In genomic region chr19:1756264-1756663, GRCh38 we compare ENCODE assay signal across 35 cellular contexts. TPM values are rescaled to one million over a fixed set of nuclear protein-coding genes. Genes with fewer than 3 reads are reported as not detected.
DNase-seq lines count a peak whose midpoint lies in the region; TF ChIP-seq lines count a peak whose summit lies in the region.
"Had no signal": no experiment of that assay in that cellular context is flagged by ENCODE, and none has a peak within 500 bp of the region (broad histone marks: within the 10 kb centered on the region; RNA-seq: fewer than 3 reads in every experiment).

No MANE protein-coding gene starts in this region.

- H3K4me3 Mint-ChIP-seq in Calu3 (ENCODE audit: low read depth, unreplicated experiment) = peak overlapping the region; percentile 80

- H3K27ac Mint-ChIP-seq in Calu3 (ENCODE audit: unreplicated experiment) = peak overlapping the region; percentile 74
- H3K27ac Mint-ChIP-seq: CD4-positive, alpha-beta T cell; H9; immature natural killer cell had no signal

- no peak overlapping the region for H3K4me2 ChIP-seq in neural cell (ENCODE audit: low read length)

- no peaks in the 10 kb centered on the region for H3F3A ChIP-seq in neural cell (ENCODE audit: insufficient read depth, low read length, poor library complexity, severe bottlenecking)

- peaks cover 9% of the 10 kb centered on the region for H3K4me1 Mint-ChIP-seq in Calu3 (ENCODE audit: low read depth, unreplicated experiment)

- H3K4me3 ChIP-seq in neural cell (ENCODE audit: low read length) = peak overlapping the region; percentile 62
- no peak overlapping the region for H3K4me3 ChIP-seq in foreskin fibroblast (ENCODE audit: low read depth in 1 of 2, low read length in 2 of 2)
- H3K4me3 ChIP-seq: ascending aorta, esophagus muscularis mucosa, hepatocyte, MG63, testis, vagina had no signal

- no peaks in the 10 kb centered on the region for H3K9me3 ChIP-seq in neural cell (ENCODE audit: low read length)
- H3K9me3 ChIP-seq: ascending aorta, esophagus muscularis mucosa, MG63, testis, vagina had no signal

- H3K9me2 ChIP-seq in neural cell (ENCODE audit: insufficient read depth, low read length) = no peaks in the 10 kb centered on the region

- no peaks in the 10 kb centered on the region for H3K79me2 ChIP-seq in neural cell (replicated peaks; ENCODE audit: insufficient read depth, low read length)
- H3K79me2 ChIP-seq: hepatocyte had no signal

- TF ChIP-seq CTCF in Calu3 (IDR thresholded peaks at IDR 0.05; ENCODE audit: unreplicated experiment) = no peak
- no peak for TF ChIP-seq CTCF in neural cell (IDR thresholded peaks at IDR 0.05; ENCODE audit: poor library complexity, severe bottlenecking)
- TF ChIP-seq CTCF in foreskin fibroblast (IDR thresholded peaks at IDR 0.05; ENCODE audit: low read depth, low read length) = no peak

- peaks cover 67% of the 10 kb centered on the region for H3K36me3 Mint-ChIP-seq in Calu3 (ENCODE audit: insufficient read depth, unreplicated experiment)
- H3K36me3 Mint-ChIP-seq: immature natural killer cell had no signal

- CTCF ChIA-PET in Calu3 (lab: Charles Lee) = interaction anchor here (0.7 to 1.2 kb wide), 2 partner anchors 10 to 267 kb away, joined by 3 read pairs; no protein-coding TSS in a partner anchor

- H3K36me3 ChIP-seq in neural cell (ENCODE audit: insufficient read depth, low read length) = no peaks in the 10 kb centered on the region
- H3K36me3 ChIP-seq: ascending aorta, esophagus muscularis mucosa, MG63, vagina had no signal

- intact Hi-C loops in Calu3 (cut with micrococcal nuclease; ENCODE audit: unreplicated experiment) = loop anchor here (5.0 kb wide), 1 partner anchor 79 kb away; no protein-coding TSS in a partner anchor

- no peak for TF ChIP-seq EP300 in neural cell (conservative IDR thresholded peaks at IDR 0.05; ENCODE audit: poor library complexity, severe bottlenecking)

- no peak overlapping the region for H2AFZ ChIP-seq in neural cell (ENCODE audit: low read depth, low read length)
- H2AFZ ChIP-seq: hepatocyte had no signal

- no peaks in the 10 kb centered on the region for H3K9me3 Mint-ChIP-seq in Calu3 (ENCODE audit: low read depth, unreplicated experiment)
- H3K9me3 Mint-ChIP-seq: activated naive CD8-positive, alpha-beta T cell treated with anti-CD3 and anti-CD28 coated beads, Interleukin-2, amount 10 ng/mL, durations not matched to agents 7 days and 5 days; CD4-positive, alpha-beta T cell; T-helper 2 cell treated with Interferon-gamma antibody and Interleukin-4, amounts not matched to agents 5 μg/mL and 100 μg/mL, for 36 hours had no signal

- H3K27me3 ChIP-seq in neural cell (ENCODE audit: insufficient read depth, low read depth, low read length) = peaks cover 87% of the 10 kb centered on the region

- H3K27me3 Mint-ChIP-seq in Calu3 (ENCODE audit: unreplicated experiment) = no peaks in the 10 kb centered on the region

- no TSS peak for BruUV-seq in Calu3 (replicated peaks; lab: Mats Ljungman, UMichigan)

- H4K20me1 ChIP-seq in neural cell (ENCODE audit: insufficient read depth) = no peaks in the 10 kb centered on the region

- no peak for TF ChIP-seq RAD21 in neural cell (conservative IDR thresholded peaks at IDR 0.05)

- H3K27ac ChIP-seq in neural cell (ENCODE audit: low read length) = no peak overlapping the region
- H3K27ac ChIP-seq: 22Rv1, ascending aorta, esophagus muscularis mucosa, hepatocyte, testis, vagina had no signal

- peak; percentile 21 for DNase-seq in DMS53 (lab: John Stamatoyannopoulos, UW)
- no peak for DNase-seq in DMS53 treated with DMSO at 0.1 percent for 48 hours (lab: John Stamatoyannopoulos, UW; ENCODE audit: unreplicated experiment)
- DNase-seq in Calu3 = no peak
- DNase-seq in RPMI8226 = peak; percentile 70
- DNase-seq in activated CD4-positive, CD25-positive, alpha-beta regulatory T cell (lab: John Stamatoyannopoulos, UW) = no peak
- no peak for DNase-seq in DMS153 treated with DMSO at 0.1 percent for 48 hours (lab: John Stamatoyannopoulos, UW; ENCODE audit: unreplicated experiment)
- no peak for DNase-seq in foreskin fibroblast
- DNase-seq: activated CD4-positive, alpha-beta T cell treated with anti-CD3 and anti-CD28 coated beads for 48 hours; activated effector memory CD4-positive, alpha-beta T cell treated with Interleukin-2 at 50 U/mL for 16 hours; activated naive CD8-positive, alpha-beta T cell treated with anti-CD3 and anti-CD28 coated beads, Interleukin-2, amount 10 ng/mL, durations not matched to agents 7 days and 5 days; CD4-positive, alpha-beta T cell; cortex of kidney; foreskin melanocyte; H9; immature natural killer cell; KBM-7; left colon; MG63; NCI-H1417 treated with DMSO at 0.1 percent for 48 hours; NCI-H446; NCI-H774; stimulated activated naive CD8-positive, alpha-beta T cell treated with anti-CD3 and anti-CD28 coated beads, Interleukin-15, Interleukin-2, amounts not matched to agents 100 U/mL and 50 U/mL, for 24 hours; testis had no signal

- H3K9ac ChIP-seq in neural cell (ENCODE audit: low read length) = peak overlapping the region; percentile 57

TF ChIP-seq in neural cell, 6 proteins besides CTCF, POLR2A, EP300 and RAD21:
- TF ChIP-seq TAF1 (IDR thresholded peaks at IDR 0.05; ENCODE audit: low read depth) = no peak
- TF ChIP-seq SMC3 (conservative IDR thresholded peaks at IDR 0.05; ENCODE audit: poor library complexity) = no peak
- no peak for TF ChIP-seq REST (IDR thresholded peaks at IDR 0.05; ENCODE audit: borderline replicate concordance)

RNA-seq across cellular contexts. Expression of gene ONECUT3, which starts 3.0 kb away (rescaled TPM):
- 20.0 and 25.7 TPM in 2 replicates for total RNA-seq in Calu3 (2022)
- polyA plus RNA-seq in neural cell = 0.45 and 1.6 TPM in 2 replicates
- 1.2 TPM in 2 replicates for polyA minus RNA-seq in neural cell
- total RNA-seq: activated naive CD8-positive, alpha-beta T cell treated with anti-CD3 and anti-CD28 coated beads, Interleukin-2, amount 10 ng/mL, durations not matched to agents 7 days and 5 days; ascending aorta; cardiac septum; CD4-positive, alpha-beta T cell; esophagus muscularis mucosa; HT-29; left colon; omental fat pad; Right ventricle myocardium inferior; skeletal muscle tissue; vagina had no signal
- polyA plus RNA-seq: immature natural killer cell had no signal

RNA-seq across cellular contexts. Expression of gene ATP8B3, which starts 55.8 kb away (rescaled TPM):
- total RNA-seq in Calu3 (2022) = 5.9 and 6.7 TPM in 2 replicates
- polyA plus RNA-seq in neural cell = 0.74 and 1.5 TPM in 2 replicates
- not detected in 2 replicates for polyA minus RNA-seq in neural cell

Comparison
In these comparisons a context has a peak if more than half of its experiments do, and no peak if none do; other contexts are left out.
1. DNase-seq: peak in DMS53 (single experiment) and RPMI8226 (single experiment); none in DMS53 treated with DMSO at 0.1 percent for 48 hours (single experiment), Calu3 (single experiment), activated CD4-positive, CD25-positive, alpha-beta regulatory T cell (0 of 4), DMS153 treated with DMSO at 0.1 percent for 48 hours (single experiment) and foreskin fibroblast (0 of 2).